8 cellular contexts compared by ENCODE assay signal in genomic region chr12:45122776-45123380, GRCh38.
A peak's percentile ranks its signal among the peaks of the same experiment; 100 is the strongest.
DNase-seq lines count a peak whose midpoint lies in the region; ATAC-seq and TF ChIP-seq lines count a peak whose summit lies in the region.

No MANE protein-coding gene starts in this region.

- H4K20me1 ChIP-seq in GM23248 (ENCODE audit: insufficient read depth), result no peaks in the 10 kb centered on the region
- H4K20me1 ChIP-seq in OCI-LY7 (ENCODE audit: insufficient read depth, low read length), result no peaks in the 10 kb centered on the region

- WGBS in GM23248 (ENCODE audit: low coverage in 1 of 2, low lambda C conversion rate in 2 of 2, missing lambda C conversion rate in 2 of 2), 2 experiments, result 43 to 50% methylated on average over 6 of the region's 6 CpGs
- WGBS in stomach, 5 donors, result 56 to 64% (median 61%) methylated on average over 6 of the region's 6 CpGs

- H3K4me1 ChIP-seq in GM23248 (ENCODE audit: insufficient read depth), result no peaks in the 10 kb centered on the region
- H3K4me1 ChIP-seq in OCI-LY7 (ENCODE audit: insufficient read depth, low read length, poor library complexity, severe bottlenecking), result no peaks in the 10 kb centered on the region
- H3K4me1 ChIP-seq in stomach, result no peaks in the 10 kb centered on the region

- H3K27ac ChIP-seq in 22Rv1, result no peak overlapping the region
- H3K27ac ChIP-seq in GM23248, result no peak overlapping the region
- H3K27ac ChIP-seq in OCI-LY7 (ENCODE audit: low read depth, low read length, poor library complexity, severe bottlenecking), result no peak overlapping the region
- no peak overlapping the region for H3K27ac ChIP-seq in stomach

- TF ChIP-seq POLR2A in stomach (IDR thresholded peaks at IDR 0.05), result no peak

- H3F3A ChIP-seq in GM23248 (ENCODE audit: insufficient read depth), result no peaks in the 10 kb centered on the region

- CTCF ChIA-PET in OCI-LY7 (lab: Charles Lee; ENCODE audit: unreplicated experiment), result no interaction called here

- H3K36me3 ChIP-seq in GM23248 (ENCODE audit: low read depth) (no peaks in the 10 kb centered on the region), OCI-LY7 (ENCODE audit: insufficient read depth, low read length) (no peaks in the 10 kb centered on the region), stomach (no peaks in the 10 kb centered on the region)

- ATAC-seq in GM21576 (IDR thresholded peaks at IDR 0.05; ENCODE audit: unreplicated experiment) (no peak), HG03196 (IDR thresholded peaks at IDR 0.05; ENCODE audit: unreplicated experiment) (no peak)

- H2AFZ ChIP-seq in GM23248, result no peak overlapping the region
- no peak overlapping the region for H2AFZ ChIP-seq in OCI-LY7 (ENCODE audit: low read length)

- H3K9ac ChIP-seq in GM23248, result no peak overlapping the region

- POLR2A ChIA-PET in OCI-LY7 (lab: Charles Lee), result no interaction called here

- TF ChIP-seq EP300 in stomach (IDR thresholded peaks at IDR 0.05), result no peak

- H3K27me3 ChIP-seq in GM23248 (replicated peaks; ENCODE audit: insufficient read depth) (no peaks in the 10 kb centered on the region), stomach (no peaks in the 10 kb centered on the region)

- intact Hi-C loops in OCI-LY7 (cut with micrococcal nuclease; ENCODE audit: unreplicated experiment), result no loop called here
- intact Hi-C loops in stomach (cut with DNase I; ENCODE audit: low total_unique reads), result no loop called here

- no peak overlapping the region for H3K4me3 ChIP-seq in GM23248
- no peak overlapping the region for H3K4me3 ChIP-seq in OCI-LY7 (ENCODE audit: low read depth, low read length, poor library complexity, severe bottlenecking)
- no peak overlapping the region for H3K4me3 ChIP-seq in fibroblast of the aortic adventitia (ENCODE audit: low read depth, low read length)
- H3K4me3 ChIP-seq in stomach, result no peak overlapping the region

- H3K79me2 ChIP-seq in GM23248 (ENCODE audit: insufficient read depth) (no peaks in the 10 kb centered on the region), OCI-LY7 (ENCODE audit: insufficient read depth, low read depth, low read length) (no peaks in the 10 kb centered on the region)

- H3K9me2 ChIP-seq in GM23248 (ENCODE audit: insufficient read depth) (no peaks in the 10 kb centered on the region), OCI-LY7 (ENCODE audit: insufficient read depth, low read length) (no peaks in the 10 kb centered on the region)

- no peak overlapping the region for H3K4me2 ChIP-seq in GM23248 (ENCODE audit: unreplicated experiment)
- H3K4me2 ChIP-seq in OCI-LY7 (ENCODE audit: low read length), result no peak overlapping the region

- H3K9me3 ChIP-seq in GM23248 (ENCODE audit: low read depth), result no peaks in the 10 kb centered on the region
- no peaks in the 10 kb centered on the region for H3K9me3 ChIP-seq in OCI-LY7 (ENCODE audit: low read length)
- H3K9me3 ChIP-seq in stomach, result no peaks in the 10 kb centered on the region

- no TSS peak for BruUV-seq in OCI-LY7 (replicated peaks; lab: Mats Ljungman, UMichigan)

- DNase-seq in GM23248 (peak; percentile 30), OCI-LY7 (ENCODE audit: low spot score) (no peak), fibroblast of the aortic adventitia (ENCODE audit: low read depth) (peak; percentile 60), stomach (no peak), HK-2 (ENCODE audit: unreplicated experiment) (no peak)

- in situ Hi-C loops in GM23248 (cut with MboI), result no loop called here

- TF ChIP-seq CTCF in 22Rv1 (IDR thresholded peaks at IDR 0.05) (peak; percentile 92), OCI-LY7 (conservative IDR thresholded peaks at IDR 0.05; ENCODE audit: low read length) (peak; percentile 45), fibroblast of the aortic adventitia (IDR thresholded peaks at IDR 0.05; ENCODE audit: insufficient read depth, low read length) (peak; percentile 57), stomach (IDR thresholded peaks at IDR 0.05) (no peak)

Comparison
In these comparisons a context has a peak if more than half of its experiments do, and no peak if none do; other contexts are left out.
1. CTCF ChIP-seq: peak in 22Rv1 (single experiment), OCI-LY7 (single experiment) and fibroblast of the aortic adventitia (single experiment); none in stomach (0 of 7).
2. DNase-seq: peak in GM23248 (single experiment) and fibroblast of the aortic adventitia (single experiment); none in OCI-LY7 (single experiment), stomach (single experiment) and HK-2 (single experiment).